ENCODE assay signal across 11 cellular contexts in the genomic region with DNA sequence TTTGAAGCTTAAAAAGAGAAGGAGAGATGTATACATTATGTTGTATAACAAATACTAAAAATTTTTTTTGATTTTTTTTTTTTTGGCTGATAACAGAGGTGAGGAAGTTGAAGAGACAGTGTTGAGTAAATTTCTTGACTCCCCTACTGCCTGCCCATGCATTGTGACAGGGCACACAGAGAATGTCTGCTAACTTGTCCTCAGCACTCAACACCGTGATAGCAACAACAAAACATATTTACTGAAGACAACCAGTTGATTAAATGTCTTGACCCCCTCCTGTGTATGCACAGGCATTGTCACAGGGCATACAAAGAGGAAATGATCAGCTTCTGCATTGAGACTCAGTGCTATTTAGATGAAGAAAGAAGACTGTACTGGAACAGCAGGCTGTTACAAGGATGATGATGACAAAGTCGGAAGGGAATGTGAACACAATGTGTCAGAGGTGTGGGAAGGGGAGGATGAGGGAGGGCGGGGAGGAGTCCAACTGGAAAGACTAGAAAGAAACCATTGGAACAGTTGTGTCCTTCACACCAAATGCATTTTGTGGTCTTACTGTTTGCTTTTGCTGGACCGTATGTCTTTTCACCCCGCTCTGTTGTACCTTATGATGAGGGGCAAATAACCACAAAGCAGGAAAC.
A peak's percentile ranks its signal among the peaks of the same experiment; 100 is the strongest.
DNase-seq lines count a peak whose midpoint lies in the region; ATAC-seq and TF ChIP-seq lines count a peak whose summit lies in the region.
"Had no signal": no experiment of that assay in that cellular context is flagged by ENCODE, and none has a peak within 500 bp of the region (broad histone marks: within the 10 kb centered on the region; RNA-seq: fewer than 3 reads in every experiment).

No MANE protein-coding gene starts in this region.

- H3K27me3 Mint-ChIP-seq in chondrocyte (ENCODE audit: low read depth): no peaks in the 10 kb centered on the region
- no peaks in the 10 kb centered on the region for H3K27me3 Mint-ChIP-seq in CD8-positive, alpha-beta memory T cell

- peaks cover 37% of the 10 kb centered on the region for H3K36me3 ChIP-seq in BLaER1
- H3K36me3 ChIP-seq in CD8-positive, alpha-beta memory T cell (ENCODE audit: insufficient read depth, low read length): no peaks in the 10 kb centered on the region

- H3K9me3 ChIP-seq in BLaER1: peaks cover 24% of the 10 kb centered on the region
- peaks cover 2% of the 10 kb centered on the region for H3K9me3 ChIP-seq in CD8-positive, alpha-beta memory T cell (ENCODE audit: low read length)

- POLR2A ChIA-PET in CD8-positive, alpha-beta memory T cell (lab: Charles Lee): no interaction called here

- H3K27me3 ChIP-seq in BLaER1: no peaks in the 10 kb centered on the region
- H3K27me3 ChIP-seq in CD8-positive, alpha-beta memory T cell (ENCODE audit: insufficient read depth, low read length, poor library complexity, severe bottlenecking): no peaks in the 10 kb centered on the region

- peaks cover 29% of the 10 kb centered on the region for H3K4me1 ChIP-seq in BLaER1
- H3K4me1 ChIP-seq in CD8-positive, alpha-beta memory T cell (ENCODE audit: insufficient read depth, low read length): peaks cover under 1% of the 10 kb centered on the region

- no peak overlapping the region for H3K27ac ChIP-seq in BLaER1
- no peak overlapping the region for H3K27ac ChIP-seq in CD8-positive, alpha-beta memory T cell (ENCODE audit: low read depth, low read length)

- ATAC-seq in left colon: peak; percentile 33
- ATAC-seq in GM19035 (IDR thresholded peaks at IDR 0.05; ENCODE audit: unreplicated experiment): no peak
- no peak for ATAC-seq in omental fat pad (ENCODE audit: low FRiP score)

- CTCF ChIA-PET in CD8-positive, alpha-beta memory T cell (lab: Charles Lee): no interaction called here

- no peak overlapping the region for H3K9ac ChIP-seq in BLaER1

- intact Hi-C loops in left colon (cut with DNase I, micrococcal nuclease): no loop called here

- TF ChIP-seq CTCF in chondrocyte (IDR thresholded peaks at IDR 0.05) (no peak), omental fat pad (IDR thresholded peaks at IDR 0.05) (no peak)

- peak overlapping the region; percentile 53 for H3K27ac Mint-ChIP-seq in chondrocyte (ENCODE audit: unreplicated experiment)
- peak overlapping the region in 1 of 8 donors; percentile 14 for H3K27ac Mint-ChIP-seq in CD8-positive, alpha-beta memory T cell
- H3K27ac Mint-ChIP-seq: nephron had no signal

- DNase-seq in Kasumi-1 (lab: John Stamatoyannopoulos, UW): peak; percentile 45 to 55
- no peak for DNase-seq in chondrocyte (ENCODE audit: low spot score)
- DNase-seq in left colon: no peak
- no peak for DNase-seq in activated naive CD4-positive, alpha-beta T cell treated with Interleukin-2 at 50 U/mL for 16 hours
- no peak for DNase-seq in CD8-positive, alpha-beta memory T cell
- DNase-seq in omental fat pad (ENCODE audit: low spot score): no peak
- DNase-seq: activated CD4-positive, alpha-beta T cell treated with anti-CD3 and anti-CD28 coated beads for 1 hour; stimulated activated naive CD4-positive, alpha-beta T cell had no signal

- H4K20me1 ChIP-seq in BLaER1: peaks cover 58% of the 10 kb centered on the region

- H3K4me2 ChIP-seq in BLaER1: peak overlapping the region; percentile 31

- H3K36me3 Mint-ChIP-seq in chondrocyte (ENCODE audit: low read depth): peaks cover 11% of the 10 kb centered on the region
- peaks cover 3 to 39% (median 13%) of the 10 kb centered on the region in 3 donors for H3K36me3 Mint-ChIP-seq in CD8-positive, alpha-beta memory T cell

- H3K9me3 Mint-ChIP-seq in chondrocyte (ENCODE audit: low read depth): peaks cover 6% of the 10 kb centered on the region
- peaks cover 3 to 14% (median 9%) of the 10 kb centered on the region in 5 donors for H3K9me3 Mint-ChIP-seq in CD8-positive, alpha-beta memory T cell

- no peak overlapping the region for H3K4me3 ChIP-seq in BLaER1
- no peak overlapping the region for H3K4me3 ChIP-seq in CD8-positive, alpha-beta memory T cell (ENCODE audit: low read length)

- no peak overlapping the region for H3K4me3 Mint-ChIP-seq in chondrocyte (ENCODE audit: unreplicated experiment)
- H3K4me3 Mint-ChIP-seq in CD8-positive, alpha-beta memory T cell: peak overlapping the region in 1 of 7 donors; percentile 4
- H3K4me3 Mint-ChIP-seq: nephron had no signal

- H3K4me1 Mint-ChIP-seq in chondrocyte (ENCODE audit: low read depth): peaks cover 27% of the 10 kb centered on the region
- H3K4me1 Mint-ChIP-seq in CD8-positive, alpha-beta memory T cell: peaks cover 0 to 31% (median 8%) of the 10 kb centered on the region in 3 donors
- H3K4me1 Mint-ChIP-seq: nephron had no signal

Comparison
In these comparisons a context has a peak if more than half of its experiments do, and no peak if none do; other contexts are left out.
1. DNase-seq: peak in Kasumi-1 (2 of 2); none in chondrocyte (single experiment), left colon (0 of 2), activated naive CD4-positive, alpha-beta T cell treated with Interleukin-2 at 50 U/mL for 16 hours (single experiment), CD8-positive, alpha-beta memory T cell (0 of 5) and omental fat pad (single experiment).